ENCODE assay signal across 8 cellular contexts in genomic region chr1:165697881-165698842, GRCh38. TPM values are rescaled to one million over a fixed set of nuclear protein-coding genes. Genes with fewer than 3 reads are reported as not detected.
A peak's percentile ranks its signal among the peaks of the same experiment; 100 is the strongest.
DNase-seq lines count a peak whose midpoint lies in the region; ATAC-seq and TF ChIP-seq lines count a peak whose summit lies in the region.

TSS of gene ALDH9A1 (minus strand) at chr1:165698562. CDS start at chr1:165698558, 4 bp downstream.

- peak within 1 kb of the TSS; percentile 98 for H3K4me3 Mint-ChIP-seq in nephron progenitor cell
- H3K4me3 Mint-ChIP-seq in stimulated activated naive CD8-positive, alpha-beta T cell treated with anti-CD3 and anti-CD28 coated beads, Interleukin-15, amount 100 ng/mL, for 72 hours, result peak within 1 kb of the TSS; percentile 97 to 98

- peaks cover 16% of the 10 kb centered on the region for H3K9me3 Mint-ChIP-seq in nephron progenitor cell
- no peaks in the 10 kb centered on the region for H3K9me3 Mint-ChIP-seq in stimulated activated naive CD8-positive, alpha-beta T cell treated with anti-CD3 and anti-CD28 coated beads, Interleukin-15, amount 100 ng/mL, for 72 hours

- H3K36me3 Mint-ChIP-seq in nephron progenitor cell (ENCODE audit: low read depth), result peaks cover 39% of the 10 kb centered on the region

- peak; percentile 94 for ATAC-seq in stimulated activated naive CD8-positive, alpha-beta T cell treated with anti-CD3 and anti-CD28 coated beads, Interleukin-15, amount 100 ng/mL, for 72 hours

- in situ Hi-C loops in HAP-1 (cut with MboI; ENCODE audit: low sequenced_read_pairs), result no loop called here

- H3K4me1 Mint-ChIP-seq in nephron progenitor cell, result peaks cover 25% of the 10 kb centered on the region
- H3K4me1 Mint-ChIP-seq in stimulated activated naive CD8-positive, alpha-beta T cell treated with anti-CD3 and anti-CD28 coated beads, Interleukin-15, amount 100 ng/mL, for 72 hours, result peaks cover 23% of the 10 kb centered on the region

- H3K4me3 ChIP-seq in HAP-1 (peak within 1 kb of the TSS; percentile 66), fibroblast of pulmonary artery (replicated peaks; ENCODE audit: low read depth, low read length) (peak within 1 kb of the TSS; percentile 98)

- H3K27me3 Mint-ChIP-seq in nephron progenitor cell (ENCODE audit: low read depth, poor library complexity), result peaks cover 12% of the 10 kb centered on the region
- no peaks in the 10 kb centered on the region for H3K27me3 Mint-ChIP-seq in stimulated activated naive CD8-positive, alpha-beta T cell treated with anti-CD3 and anti-CD28 coated beads, Interleukin-15, amount 100 ng/mL, for 72 hours

- peak; percentile 34 for TF ChIP-seq CTCF in fibroblast of pulmonary artery (IDR thresholded peaks at IDR 0.05; ENCODE audit: low read length, missing control alignments)
- TF ChIP-seq CTCF in nephron progenitor cell (IDR thresholded peaks at IDR 0.05), result no peak

- H3K27me3 ChIP-seq in HAP-1 (ENCODE audit: low read depth), result no peaks in the 10 kb centered on the region; the same call in 1 of the 2 replicates

- peak; percentile 81 for DNase-seq in GF-D8 (lab: John Stamatoyannopoulos, UW)
- DNase-seq in HAP-1 (ENCODE audit: low spot score in 2 of 2), result peak; percentile 90 to 96
- peak; percentile 86 for DNase-seq in M059J (ENCODE audit: low read depth)
- peak; percentile 81 to 91 for DNase-seq in SHP77 (lab: John Stamatoyannopoulos, UW)
- DNase-seq in activated T-helper 9 cell treated with anti-CD3 and anti-CD28 coated beads, Interleukin-2, amount 50 U/mL, for 16 hours (ENCODE audit: low read depth), result peak; percentile 73
- peak; percentile 79 for DNase-seq in fibroblast of pulmonary artery (ENCODE audit: low read depth)
- peak; percentile 95 for DNase-seq in nephron progenitor cell
- peak; percentile 84 to 85 for DNase-seq in stimulated activated naive CD8-positive, alpha-beta T cell treated with anti-CD3 and anti-CD28 coated beads, Interleukin-15, amount 100 ng/mL, for 72 hours

- peaks cover 18% of the 10 kb centered on the region for H3K4me1 ChIP-seq in HAP-1

- H3K27ac Mint-ChIP-seq in nephron progenitor cell, result peak within 1 kb of the TSS; percentile 97
- H3K27ac Mint-ChIP-seq in stimulated activated naive CD8-positive, alpha-beta T cell treated with anti-CD3 and anti-CD28 coated beads, Interleukin-15, amount 100 ng/mL, for 72 hours, result peak within 1 kb of the TSS; percentile 97 to 99

- H3K36me3 ChIP-seq in HAP-1 (replicated peaks), result peaks cover 5% of the 10 kb centered on the region; the same call in 1 of the 2 replicates

- H3K9me3 ChIP-seq in HAP-1, result no peaks in the 10 kb centered on the region

RNA-seq across cellular contexts. Expression of gene ALDH9A1, which starts in this region (rescaled TPM):
- 50.3 and 55.9 TPM in 2 replicates for total RNA-seq in M059J (2014; rRNA removed; shearing (Covaris generic))

Comparison
In these comparisons a context has a peak if more than half of its experiments do, and no peak if none do; other contexts are left out.
1. Peak in every context shown above with its lines: DNase-seq, ATAC-seq and H3K4me3 ChIP-seq.